Comparison of ENCODE assay signal across 14 cellular contexts in genomic region chr7:95213809-95214492, GRCh38.
A peak's percentile ranks its signal among the peaks of the same experiment; 100 is the strongest.
DNase-seq lines count a peak whose midpoint lies in the region; ATAC-seq lines count a peak whose summit lies in the region.
"Had no signal": no experiment of that assay in that cellular context is flagged by ENCODE, and none has a peak within 500 bp of the region (broad histone marks: within the 10 kb centered on the region; RNA-seq: fewer than 3 reads in every experiment).

No MANE protein-coding gene starts in this region.

- peaks cover 6% of the 10 kb centered on the region; the same call in 1 of the 2 replicates for H3F3A ChIP-seq in GM23248 (ENCODE audit: insufficient read depth)

- ATAC-seq in GM21390 (IDR thresholded peaks at IDR 0.05; ENCODE audit: unreplicated experiment) (no peak), HG03457 (IDR thresholded peaks at IDR 0.05; ENCODE audit: unreplicated experiment) (no peak)

- H3K4me2 ChIP-seq in GM23248 (ENCODE audit: unreplicated experiment): peak overlapping the region; percentile 24

- H3K27ac ChIP-seq in GM23248: peak overlapping the region; percentile 36

- DNase-seq in GM23248 (peak; percentile 79), brain pericyte (ENCODE audit: low read depth, low spot score) (peak; percentile 83), kidney tubule cell (ENCODE audit: low spot score) (peak; percentile 84), smooth muscle cell of the brain vasculature (ENCODE audit: low read depth, low spot score) (peak; percentile 82), HuH-7.5 (ENCODE audit: low spot score) (no peak)
- no peak for DNase-seq in activated CD4-positive, alpha-beta T cell treated with anti-CD3 and anti-CD28 coated beads for 1 hour
- DNase-seq: activated naive CD8-positive, alpha-beta T cell treated with anti-CD3 and anti-CD28 coated beads, Interleukin-2, amount 10 ng/mL, durations not matched to agents 7 days and 5 days; CD8-positive, alpha-beta memory T cell; mammary epithelial cell; stimulated activated CD4-positive, alpha-beta T cell treated with anti-CD3 and anti-CD28 coated beads, Interleukin-15, amount 100 ng/mL, for 24 hours; stimulated activated naive CD4-positive, alpha-beta T cell treated with Interleukin-2 at 50 U/mL for 16 hours had no signal

- H3K79me2 ChIP-seq in GM23248 (ENCODE audit: insufficient read depth): no peaks in the 10 kb centered on the region

- H3K4me3 ChIP-seq in GM23248: no peak overlapping the region
- H3K4me3 ChIP-seq: esophagus muscularis mucosa had no signal

- H3K4me1 ChIP-seq in GM23248 (ENCODE audit: insufficient read depth): peaks cover 8% of the 10 kb centered on the region; the same call in 1 of the 2 replicates
- H3K4me1 ChIP-seq: esophagus muscularis mucosa had no signal

- no peaks in the 10 kb centered on the region for H3K9me2 ChIP-seq in GM23248 (ENCODE audit: insufficient read depth)

- in situ Hi-C loops in GM23248 (cut with MboI): no loop called here

- peaks cover 6% of the 10 kb centered on the region; the same call in 1 of the 2 replicates for H3K27me3 ChIP-seq in GM23248 (replicated peaks; ENCODE audit: insufficient read depth)
- H3K27me3 ChIP-seq: esophagus muscularis mucosa had no signal

- no peak overlapping the region for H3K9ac ChIP-seq in GM23248

- no peaks in the 10 kb centered on the region for H3K36me3 ChIP-seq in GM23248 (ENCODE audit: low read depth)
- H3K36me3 ChIP-seq: esophagus muscularis mucosa had no signal

- H4K20me1 ChIP-seq in GM23248 (ENCODE audit: insufficient read depth): no peaks in the 10 kb centered on the region

- H3K9me3 ChIP-seq in GM23248 (ENCODE audit: low read depth): no peaks in the 10 kb centered on the region
- H3K9me3 ChIP-seq: esophagus muscularis mucosa had no signal

- H2AFZ ChIP-seq in GM23248: peak overlapping the region; percentile 22; the same call in 1 of the 2 replicates

- 6 to 7% methylated on average over 5 to 6 of the region's 6 CpGs for WGBS in GM23248 (ENCODE audit: low coverage in 1 of 2, low lambda C conversion rate in 2 of 2, missing lambda C conversion rate in 2 of 2), 2 experiments

Comparison
In these comparisons a context has a peak if more than half of its experiments do, and no peak if none do; other contexts are left out.
1. DNase-seq: peak in GM23248 (single experiment), brain pericyte (single experiment), kidney tubule cell (single experiment) and smooth muscle cell of the brain vasculature (single experiment); none in activated CD4-positive, alpha-beta T cell treated with anti-CD3 and anti-CD28 coated beads for 1 hour (single experiment) and HuH-7.5 (single experiment).